1 cellular context compared by ENCODE assay signal in the genomic region with DNA sequence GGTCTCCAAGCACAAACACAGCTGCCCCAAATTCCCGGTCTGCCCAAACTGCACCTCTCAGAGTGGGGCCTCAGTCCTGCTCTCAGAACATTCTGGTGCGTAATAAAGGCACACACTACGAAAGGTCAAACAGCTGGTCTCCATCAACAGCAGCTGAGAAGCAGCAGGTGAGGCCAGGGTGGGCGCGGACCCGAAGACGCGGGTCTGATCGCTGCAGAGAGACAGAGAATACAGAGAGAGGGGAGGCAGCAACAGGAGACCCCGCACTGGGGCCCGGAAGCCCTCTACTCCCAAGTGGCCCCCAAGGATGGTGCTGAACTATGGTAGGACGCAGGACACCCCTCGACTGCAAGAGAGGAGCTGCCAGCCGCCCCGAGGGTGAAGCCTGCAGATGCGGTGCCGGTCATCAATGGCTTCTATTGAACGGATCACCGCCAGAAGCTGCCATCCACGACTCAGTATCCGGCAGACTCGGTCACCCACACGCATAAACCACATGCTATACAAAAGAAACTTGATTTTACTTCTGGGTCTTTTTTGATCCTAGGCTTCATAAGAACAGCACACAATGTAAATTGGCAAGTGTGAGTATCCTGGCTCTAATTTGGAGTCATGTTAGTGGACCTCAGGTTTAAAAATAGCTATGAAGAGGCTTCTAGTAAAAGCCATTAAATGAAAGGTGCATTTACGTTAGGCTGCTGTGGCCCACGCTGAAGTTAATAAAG.
TF ChIP-seq lines count a peak whose summit lies in the region.

No MANE protein-coding gene starts in this region.

TF ChIP-seq in liver, 16 proteins besides CTCF, POLR2A, EP300 and RAD21 (continued from another document):
- TF ChIP-seq NR2F2 (IDR thresholded peaks at IDR 0.05) = no peak
- TF ChIP-seq FOXA2 (IDR thresholded peaks at IDR 0.05) = no peak
- no peak for TF ChIP-seq GABPA (IDR thresholded peaks at IDR 0.05 in 1 of 2, conservative IDR thresholded peaks at IDR 0.05 in 1 of 2)
- TF ChIP-seq HNF4A (conservative IDR thresholded peaks at IDR 0.05) = no peak
- TF ChIP-seq, protein P1, sequence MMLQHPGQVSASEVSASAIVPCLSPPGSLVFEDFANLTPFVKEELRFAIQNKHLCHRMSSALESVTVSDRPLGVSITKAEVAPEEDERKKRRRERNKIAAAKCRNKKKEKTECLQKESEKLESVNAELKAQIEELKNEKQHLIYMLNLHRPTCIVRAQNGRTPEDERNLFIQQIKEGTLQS (IDR thresholded peaks at IDR 0.05) = no peak
- no peak for TF ChIP-seq FOXA1 (IDR thresholded peaks at IDR 0.05)
- TF ChIP-seq SP1 (IDR thresholded peaks at IDR 0.05) = no peak
